1 cellular context compared by ENCODE assay signal in the genomic region with DNA sequence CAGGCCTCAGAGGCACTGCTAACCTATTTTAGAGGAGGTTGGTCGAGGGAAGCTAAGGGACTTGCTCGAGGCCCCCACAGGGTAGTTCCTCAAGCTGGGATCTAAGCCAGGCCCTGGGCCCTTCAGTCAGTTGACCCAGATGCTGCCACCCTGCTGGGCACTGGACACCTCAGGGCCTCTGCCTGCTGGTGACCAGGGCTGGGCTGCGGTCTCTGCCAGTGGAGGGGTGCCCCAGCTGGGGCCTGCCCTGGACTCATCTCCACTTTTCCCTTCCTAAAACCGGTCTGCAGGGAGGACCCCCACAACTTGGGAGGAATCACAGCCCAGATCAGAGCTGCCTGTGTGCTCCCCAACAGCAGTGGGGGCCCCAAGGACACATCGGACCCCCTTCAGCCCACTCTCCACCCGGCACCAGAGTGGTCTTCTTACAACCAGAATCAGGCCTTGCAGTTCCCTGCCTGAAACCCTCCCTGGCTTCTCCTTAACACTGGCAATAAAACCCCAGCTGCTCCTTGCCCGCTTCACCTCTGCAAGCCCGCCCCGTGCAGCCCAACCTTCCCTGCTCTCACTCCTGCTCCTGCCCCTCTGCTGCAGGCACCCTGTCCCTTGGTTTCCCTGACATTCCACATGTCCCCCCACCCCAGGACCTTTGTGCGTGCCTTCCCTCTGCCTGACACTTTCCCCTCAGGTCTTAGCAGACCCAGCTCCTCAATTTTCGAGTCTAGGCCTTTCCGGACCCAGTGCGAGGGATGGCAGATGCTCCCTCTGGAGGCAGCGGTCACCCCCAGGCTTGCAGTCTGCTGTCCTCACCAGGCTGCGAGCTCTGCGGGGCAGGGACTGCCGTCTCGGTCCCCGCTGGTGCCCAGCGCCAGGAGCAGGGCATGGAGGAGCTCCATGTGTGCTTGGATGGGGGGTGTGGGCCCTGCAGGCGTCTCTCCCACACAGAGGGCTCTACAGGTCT.
TF ChIP-seq lines count a peak whose summit lies in the region.

No MANE protein-coding gene starts in this region.

TF ChIP-seq in HEK293, 187 proteins besides CTCF, POLR2A, EP300 and RAD21:
- TF ChIP-seq ZNF623 (tag by site-specific recombination; IDR thresholded peaks at IDR 0.05): 0 out of 2 replicates have a peak, but pooled peaks have one; percentile 32
